In the genomic region with DNA sequence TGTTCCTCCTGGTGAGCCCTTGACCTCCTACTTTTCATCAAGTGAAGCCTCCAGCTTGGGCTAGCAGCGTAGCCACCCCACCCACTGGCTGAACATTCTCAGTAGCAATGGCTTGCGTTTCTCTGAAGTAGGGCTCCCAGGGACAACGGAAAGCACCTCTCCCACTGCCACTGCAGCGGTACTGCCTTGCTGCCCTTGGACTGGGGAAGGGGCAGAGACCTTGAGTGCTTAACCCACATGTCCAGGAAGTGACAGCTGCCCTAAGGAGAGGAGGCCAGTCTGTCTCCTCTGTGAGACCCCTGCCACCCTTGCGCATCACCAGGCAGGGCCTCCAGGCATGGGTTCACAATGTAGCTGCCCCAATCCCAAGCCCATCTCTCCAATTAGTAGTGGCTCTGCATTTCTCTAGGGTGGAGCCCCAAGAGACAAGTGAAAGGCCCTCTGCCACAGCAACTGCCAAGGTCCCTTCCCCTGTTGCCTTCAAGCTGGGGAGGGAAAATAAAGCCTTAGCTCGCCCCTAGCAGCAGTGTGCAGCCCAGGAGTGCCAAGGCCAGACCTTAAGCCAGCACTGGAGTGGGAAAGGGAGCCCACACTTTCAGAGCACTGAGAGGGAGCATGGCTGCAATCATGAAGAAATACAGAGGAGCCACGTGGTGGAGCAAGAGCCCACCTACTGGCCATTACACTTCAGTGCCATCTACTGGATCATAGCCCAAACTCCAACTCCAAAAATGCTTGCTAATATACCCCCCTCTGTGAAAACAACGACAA, we compare ENCODE assay signal across 1 cellular context.
TF ChIP-seq lines count a peak whose summit lies in the region.

No MANE protein-coding gene starts in this region.

TF ChIP-seq in K562, 482 proteins besides CTCF, POLR2A, EP300 and RAD21 (continued from another document):
- TF ChIP-seq, protein P1, sequence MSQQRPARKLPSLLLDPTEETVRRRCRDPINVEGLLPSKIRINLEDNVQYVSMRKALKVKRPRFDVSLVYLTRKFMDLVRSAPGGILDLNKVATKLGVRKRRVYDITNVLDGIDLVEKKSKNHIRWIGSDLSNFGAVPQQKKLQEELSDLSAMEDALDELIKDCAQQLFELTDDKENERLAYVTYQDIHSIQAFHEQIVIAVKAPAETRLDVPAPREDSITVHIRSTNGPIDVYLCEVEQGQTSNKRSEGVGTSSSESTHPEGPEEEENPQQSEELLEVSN (IDR thresholded peaks at IDR 0.05; ENCODE audit: borderline replicate concordance in 1 of 2, extremely low read depth in 1 of 2, insufficient read depth in 1 of 2, insufficient read length in 1 of 2, low read depth in 1 of 2, low read length in 1 of 2, poor library complexity in 1 of 2, severe bottlenecking in 1 of 2) = peak in 1 of 2 experiments; percentile 42
- TF ChIP-seq SMC3 (conservative IDR thresholded peaks at IDR 0.05; ENCODE audit: insufficient read depth, low read depth, low read length) (peak; percentile 73), L3MBTL2 (IDR thresholded peaks at IDR 0.05) (peak; percentile 73), STAG1 (CRISPR knock-in tag; IDR thresholded peaks at IDR 0.05; ENCODE audit: borderline replicate concordance) (peak; percentile 25; the same call in 1 of the 2 replicates), MYC (IDR thresholded peaks at IDR 0.05; ENCODE audit: low read depth, low read length) (peak; percentile 70; the same call in 1 of the 2 replicates), MYC (CRISPR knock-in tag; IDR thresholded peaks at IDR 0.05; ENCODE audit: borderline replicate concordance, low read depth) (no peak), CC2D1A (IDR thresholded peaks at IDR 0.05) (peak; percentile 56; the same call in 1 of the 2 replicates), EP400 (IDR thresholded peaks at IDR 0.05) (0 out of 2 replicates have a peak, but pooled peaks have one; percentile 12), SRF (CRISPR knock-in tag; IDR thresholded peaks at IDR 0.05) (no peak), YY1 (IDR thresholded peaks at IDR 0.05; ENCODE audit: borderline replicate concordance in 1 of 3, control insufficient read depth in 1 of 3, extremely low read depth in 1 of 3, insufficient read depth in 3 of 3, insufficient read length in 1 of 3, insufficient replicate concordance in 2 of 3, low read depth in 1 of 3, low read length in 2 of 3) (peak in 1 of 3 experiments; percentile 30), CEBPB (tag; IDR thresholded peaks at IDR 0.05) (peak; percentile 50)
- TF ChIP-seq, protein P2, sequence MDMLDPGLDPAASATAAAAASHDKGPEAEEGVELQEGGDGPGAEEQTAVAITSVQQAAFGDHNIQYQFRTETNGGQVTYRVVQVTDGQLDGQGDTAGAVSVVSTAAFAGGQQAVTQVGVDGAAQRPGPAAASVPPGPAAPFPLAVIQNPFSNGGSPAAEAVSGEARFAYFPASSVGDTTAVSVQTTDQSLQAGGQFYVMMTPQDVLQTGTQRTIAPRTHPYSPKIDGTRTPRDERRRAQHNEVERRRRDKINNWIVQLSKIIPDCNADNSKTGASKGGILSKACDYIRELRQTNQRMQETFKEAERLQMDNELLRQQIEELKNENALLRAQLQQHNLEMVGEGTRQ (CRISPR knock-in tag; IDR thresholded peaks at IDR 0.05) = peak; percentile 27; the same call in 1 of the 2 replicates
- TF ChIP-seq, protein P3, sequence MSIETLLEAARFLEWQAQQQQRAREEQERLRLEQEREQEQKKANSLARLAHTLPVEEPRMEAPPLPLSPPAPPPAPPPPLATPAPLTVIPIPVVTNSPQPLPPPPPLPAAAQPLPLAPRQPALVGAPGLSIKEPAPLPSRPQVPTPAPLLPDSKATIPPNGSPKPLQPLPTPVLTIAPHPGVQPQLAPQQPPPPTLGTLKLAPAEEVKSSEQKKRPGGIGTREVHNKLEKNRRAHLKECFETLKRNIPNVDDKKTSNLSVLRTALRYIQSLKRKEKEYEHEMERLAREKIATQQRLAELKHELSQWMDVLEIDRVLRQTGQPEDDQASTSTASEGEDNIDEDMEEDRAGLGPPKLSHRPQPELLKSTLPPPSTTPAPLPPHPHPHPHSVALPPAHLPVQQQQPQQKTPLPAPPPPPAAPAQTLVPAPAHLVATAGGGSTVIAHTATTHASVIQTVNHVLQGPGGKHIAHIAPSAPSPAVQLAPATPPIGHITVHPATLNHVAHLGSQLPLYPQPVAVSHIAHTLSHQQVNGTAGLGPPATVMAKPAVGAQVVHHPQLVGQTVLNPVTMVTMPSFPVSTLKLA (conservative IDR thresholded peaks at IDR 0.05) = peak; percentile 44 to 72; a peak in 3 of 4 replicates
- TF ChIP-seq, protein P4, sequence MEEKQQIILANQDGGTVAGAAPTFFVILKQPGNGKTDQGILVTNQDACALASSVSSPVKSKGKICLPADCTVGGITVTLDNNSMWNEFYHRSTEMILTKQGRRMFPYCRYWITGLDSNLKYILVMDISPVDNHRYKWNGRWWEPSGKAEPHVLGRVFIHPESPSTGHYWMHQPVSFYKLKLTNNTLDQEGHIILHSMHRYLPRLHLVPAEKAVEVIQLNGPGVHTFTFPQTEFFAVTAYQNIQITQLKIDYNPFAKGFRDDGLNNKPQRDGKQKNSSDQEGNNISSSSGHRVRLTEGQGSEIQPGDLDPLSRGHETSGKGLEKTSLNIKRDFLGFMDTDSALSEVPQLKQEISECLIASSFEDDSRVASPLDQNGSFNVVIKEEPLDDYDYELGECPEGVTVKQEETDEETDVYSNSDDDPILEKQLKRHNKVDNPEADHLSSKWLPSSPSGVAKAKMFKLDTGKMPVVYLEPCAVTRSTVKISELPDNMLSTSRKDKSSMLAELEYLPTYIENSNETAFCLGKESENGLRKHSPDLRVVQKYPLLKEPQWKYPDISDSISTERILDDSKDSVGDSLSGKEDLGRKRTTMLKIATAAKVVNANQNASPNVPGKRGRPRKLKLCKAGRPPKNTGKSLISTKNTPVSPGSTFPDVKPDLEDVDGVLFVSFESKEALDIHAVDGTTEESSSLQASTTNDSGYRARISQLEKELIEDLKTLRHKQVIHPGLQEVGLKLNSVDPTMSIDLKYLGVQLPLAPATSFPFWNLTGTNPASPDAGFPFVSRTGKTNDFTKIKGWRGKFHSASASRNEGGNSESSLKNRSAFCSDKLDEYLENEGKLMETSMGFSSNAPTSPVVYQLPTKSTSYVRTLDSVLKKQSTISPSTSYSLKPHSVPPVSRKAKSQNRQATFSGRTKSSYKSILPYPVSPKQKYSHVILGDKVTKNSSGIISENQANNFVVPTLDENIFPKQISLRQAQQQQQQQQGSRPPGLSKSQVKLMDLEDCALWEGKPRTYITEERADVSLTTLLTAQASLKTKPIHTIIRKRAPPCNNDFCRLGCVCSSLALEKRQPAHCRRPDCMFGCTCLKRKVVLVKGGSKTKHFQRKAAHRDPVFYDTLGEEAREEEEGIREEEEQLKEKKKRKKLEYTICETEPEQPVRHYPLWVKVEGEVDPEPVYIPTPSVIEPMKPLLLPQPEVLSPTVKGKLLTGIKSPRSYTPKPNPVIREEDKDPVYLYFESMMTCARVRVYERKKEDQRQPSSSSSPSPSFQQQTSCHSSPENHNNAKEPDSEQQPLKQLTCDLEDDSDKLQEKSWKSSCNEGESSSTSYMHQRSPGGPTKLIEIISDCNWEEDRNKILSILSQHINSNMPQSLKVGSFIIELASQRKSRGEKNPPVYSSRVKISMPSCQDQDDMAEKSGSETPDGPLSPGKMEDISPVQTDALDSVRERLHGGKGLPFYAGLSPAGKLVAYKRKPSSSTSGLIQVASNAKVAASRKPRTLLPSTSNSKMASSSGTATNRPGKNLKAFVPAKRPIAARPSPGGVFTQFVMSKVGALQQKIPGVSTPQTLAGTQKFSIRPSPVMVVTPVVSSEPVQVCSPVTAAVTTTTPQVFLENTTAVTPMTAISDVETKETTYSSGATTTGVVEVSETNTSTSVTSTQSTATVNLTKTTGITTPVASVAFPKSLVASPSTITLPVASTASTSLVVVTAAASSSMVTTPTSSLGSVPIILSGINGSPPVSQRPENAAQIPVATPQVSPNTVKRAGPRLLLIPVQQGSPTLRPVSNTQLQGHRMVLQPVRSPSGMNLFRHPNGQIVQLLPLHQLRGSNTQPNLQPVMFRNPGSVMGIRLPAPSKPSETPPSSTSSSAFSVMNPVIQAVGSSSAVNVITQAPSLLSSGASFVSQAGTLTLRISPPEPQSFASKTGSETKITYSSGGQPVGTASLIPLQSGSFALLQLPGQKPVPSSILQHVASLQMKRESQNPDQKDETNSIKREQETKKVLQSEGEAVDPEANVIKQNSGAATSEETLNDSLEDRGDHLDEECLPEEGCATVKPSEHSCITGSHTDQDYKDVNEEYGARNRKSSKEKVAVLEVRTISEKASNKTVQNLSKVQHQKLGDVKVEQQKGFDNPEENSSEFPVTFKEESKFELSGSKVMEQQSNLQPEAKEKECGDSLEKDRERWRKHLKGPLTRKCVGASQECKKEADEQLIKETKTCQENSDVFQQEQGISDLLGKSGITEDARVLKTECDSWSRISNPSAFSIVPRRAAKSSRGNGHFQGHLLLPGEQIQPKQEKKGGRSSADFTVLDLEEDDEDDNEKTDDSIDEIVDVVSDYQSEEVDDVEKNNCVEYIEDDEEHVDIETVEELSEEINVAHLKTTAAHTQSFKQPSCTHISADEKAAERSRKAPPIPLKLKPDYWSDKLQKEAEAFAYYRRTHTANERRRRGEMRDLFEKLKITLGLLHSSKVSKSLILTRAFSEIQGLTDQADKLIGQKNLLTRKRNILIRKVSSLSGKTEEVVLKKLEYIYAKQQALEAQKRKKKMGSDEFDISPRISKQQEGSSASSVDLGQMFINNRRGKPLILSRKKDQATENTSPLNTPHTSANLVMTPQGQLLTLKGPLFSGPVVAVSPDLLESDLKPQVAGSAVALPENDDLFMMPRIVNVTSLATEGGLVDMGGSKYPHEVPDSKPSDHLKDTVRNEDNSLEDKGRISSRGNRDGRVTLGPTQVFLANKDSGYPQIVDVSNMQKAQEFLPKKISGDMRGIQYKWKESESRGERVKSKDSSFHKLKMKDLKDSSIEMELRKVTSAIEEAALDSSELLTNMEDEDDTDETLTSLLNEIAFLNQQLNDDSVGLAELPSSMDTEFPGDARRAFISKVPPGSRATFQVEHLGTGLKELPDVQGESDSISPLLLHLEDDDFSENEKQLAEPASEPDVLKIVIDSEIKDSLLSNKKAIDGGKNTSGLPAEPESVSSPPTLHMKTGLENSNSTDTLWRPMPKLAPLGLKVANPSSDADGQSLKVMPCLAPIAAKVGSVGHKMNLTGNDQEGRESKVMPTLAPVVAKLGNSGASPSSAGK (IDR thresholded peaks at IDR 0.05) = peak; percentile 62
- TF ChIP-seq, protein P5, sequence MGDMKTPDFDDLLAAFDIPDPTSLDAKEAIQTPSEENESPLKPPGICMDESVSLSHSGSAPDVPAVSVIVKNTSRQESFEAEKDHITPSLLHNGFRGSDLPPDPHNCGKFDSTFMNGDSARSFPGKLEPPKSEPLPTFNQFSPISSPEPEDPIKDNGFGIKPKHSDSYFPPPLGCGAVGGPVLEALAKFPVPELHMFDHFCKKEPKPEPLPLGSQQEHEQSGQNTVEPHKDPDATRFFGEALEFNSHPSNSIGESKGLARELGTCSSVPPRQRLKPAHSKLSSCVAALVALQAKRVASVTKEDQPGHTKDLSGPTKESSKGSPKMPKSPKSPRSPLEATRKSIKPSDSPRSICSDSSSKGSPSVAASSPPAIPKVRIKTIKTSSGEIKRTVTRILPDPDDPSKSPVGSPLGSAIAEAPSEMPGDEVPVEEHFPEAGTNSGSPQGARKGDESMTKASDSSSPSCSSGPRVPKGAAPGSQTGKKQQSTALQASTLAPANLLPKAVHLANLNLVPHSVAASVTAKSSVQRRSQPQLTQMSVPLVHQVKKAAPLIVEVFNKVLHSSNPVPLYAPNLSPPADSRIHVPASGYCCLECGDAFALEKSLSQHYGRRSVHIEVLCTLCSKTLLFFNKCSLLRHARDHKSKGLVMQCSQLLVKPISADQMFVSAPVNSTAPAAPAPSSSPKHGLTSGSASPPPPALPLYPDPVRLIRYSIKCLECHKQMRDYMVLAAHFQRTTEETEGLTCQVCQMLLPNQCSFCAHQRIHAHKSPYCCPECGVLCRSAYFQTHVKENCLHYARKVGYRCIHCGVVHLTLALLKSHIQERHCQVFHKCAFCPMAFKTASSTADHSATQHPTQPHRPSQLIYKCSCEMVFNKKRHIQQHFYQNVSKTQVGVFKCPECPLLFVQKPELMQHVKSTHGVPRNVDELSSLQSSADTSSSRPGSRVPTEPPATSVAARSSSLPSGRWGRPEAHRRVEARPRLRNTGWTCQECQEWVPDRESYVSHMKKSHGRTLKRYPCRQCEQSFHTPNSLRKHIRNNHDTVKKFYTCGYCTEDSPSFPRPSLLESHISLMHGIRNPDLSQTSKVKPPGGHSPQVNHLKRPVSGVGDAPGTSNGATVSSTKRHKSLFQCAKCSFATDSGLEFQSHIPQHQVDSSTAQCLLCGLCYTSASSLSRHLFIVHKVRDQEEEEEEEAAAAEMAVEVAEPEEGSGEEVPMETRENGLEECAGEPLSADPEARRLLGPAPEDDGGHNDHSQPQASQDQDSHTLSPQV (IDR thresholded peaks at IDR 0.05) = 0 out of 2 replicates have a peak, but pooled peaks have one; percentile 13
- TF ChIP-seq, protein P6, sequence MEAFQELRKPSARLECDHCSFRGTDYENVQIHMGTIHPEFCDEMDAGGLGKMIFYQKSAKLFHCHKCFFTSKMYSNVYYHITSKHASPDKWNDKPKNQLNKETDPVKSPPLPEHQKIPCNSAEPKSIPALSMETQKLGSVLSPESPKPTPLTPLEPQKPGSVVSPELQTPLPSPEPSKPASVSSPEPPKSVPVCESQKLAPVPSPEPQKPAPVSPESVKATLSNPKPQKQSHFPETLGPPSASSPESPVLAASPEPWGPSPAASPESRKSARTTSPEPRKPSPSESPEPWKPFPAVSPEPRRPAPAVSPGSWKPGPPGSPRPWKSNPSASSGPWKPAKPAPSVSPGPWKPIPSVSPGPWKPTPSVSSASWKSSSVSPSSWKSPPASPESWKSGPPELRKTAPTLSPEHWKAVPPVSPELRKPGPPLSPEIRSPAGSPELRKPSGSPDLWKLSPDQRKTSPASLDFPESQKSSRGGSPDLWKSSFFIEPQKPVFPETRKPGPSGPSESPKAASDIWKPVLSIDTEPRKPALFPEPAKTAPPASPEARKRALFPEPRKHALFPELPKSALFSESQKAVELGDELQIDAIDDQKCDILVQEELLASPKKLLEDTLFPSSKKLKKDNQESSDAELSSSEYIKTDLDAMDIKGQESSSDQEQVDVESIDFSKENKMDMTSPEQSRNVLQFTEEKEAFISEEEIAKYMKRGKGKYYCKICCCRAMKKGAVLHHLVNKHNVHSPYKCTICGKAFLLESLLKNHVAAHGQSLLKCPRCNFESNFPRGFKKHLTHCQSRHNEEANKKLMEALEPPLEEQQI (IDR thresholded peaks at IDR 0.05) = 0 out of 2 replicates have a peak, but pooled peaks have one; percentile 16
